7 cellular contexts compared by ENCODE assay signal in genomic region chr5:150700600-150701377, GRCh38. TPM values are rescaled to one million over a fixed set of nuclear protein-coding genes. Genes with fewer than 3 reads are reported as not detected.
DNase-seq lines count a peak whose midpoint lies in the region; ATAC-seq and TF ChIP-seq lines count a peak whose summit lies in the region.

TSS of gene RBM22 (minus strand) at chr5:150701062. CDS start at chr5:150700985, 77 bp downstream.

- WGBS in hepatocyte (ENCODE audit: low lambda C conversion rate, missing lambda C conversion rate): under 1% methylated on average over 52 of the region's 59 CpGs

- H3K27me3 ChIP-seq in hepatocyte: no peaks in the 10 kb centered on the region

- H3K27ac Mint-ChIP-seq in T-helper 2 cell treated with Interferon-gamma antibody and Interleukin-4, amounts not matched to agents 5 μg/mL and 100 μg/mL, for 36 hours: no peak within 1 kb of the TSS

- H3K4me1 ChIP-seq in hepatocyte (ENCODE audit: insufficient read depth): peaks cover 11% of the 10 kb centered on the region

- in situ Hi-C loops in astrocyte of the cerebellum (cut with HindIII; ENCODE audit: low sequenced_read_pairs): loop anchor here (5.0 kb wide), 1 partner anchor 143 kb away; no protein-coding TSS in a partner anchor

- H2AFZ ChIP-seq in hepatocyte: peak within 1 kb of the TSS; percentile 87

- peak; percentile 57 for DNase-seq in NCI-H187 treated with DMSO at 0.1 percent for 48 hours (lab: John Stamatoyannopoulos, UW)
- DNase-seq in T-helper 2 cell treated with Interferon-gamma antibody and Interleukin-4, amounts not matched to agents 5 μg/mL and 100 μg/mL, for 36 hours (ENCODE audit: low spot score): peak; percentile 90
- peak; percentile 74 for DNase-seq in astrocyte of the cerebellum (ENCODE audit: low read depth)
- DNase-seq in hepatocyte (ENCODE audit: low spot score): peak; percentile 95
- peak; percentile 96 for DNase-seq in retina

- H3K9me3 ChIP-seq in hepatocyte (ENCODE audit: low read depth): no peaks in the 10 kb centered on the region

- TF ChIP-seq CTCF in astrocyte of the cerebellum (IDR thresholded peaks at IDR 0.05; ENCODE audit: low read depth, low read length, missing control alignments) (peak; percentile 61), hepatocyte (IDR thresholded peaks at IDR 0.05; ENCODE audit: poor library complexity) (peak; percentile 69)

- peak; percentile 74 for ATAC-seq in GM18499 (IDR thresholded peaks at IDR 0.05; ENCODE audit: insufficient read depth, unreplicated experiment)
- peak; percentile 93 for ATAC-seq in HG02938 (IDR thresholded peaks at IDR 0.05; ENCODE audit: unreplicated experiment)

- H3K9me3 Mint-ChIP-seq in T-helper 2 cell treated with Interferon-gamma antibody and Interleukin-4, amounts not matched to agents 5 μg/mL and 100 μg/mL, for 36 hours: no peaks in the 10 kb centered on the region

- peaks cover 6% of the 10 kb centered on the region for H3K4me1 Mint-ChIP-seq in T-helper 2 cell treated with Interferon-gamma antibody and Interleukin-4, amounts not matched to agents 5 μg/mL and 100 μg/mL, for 36 hours (ENCODE audit: low read depth)

- peak within 1 kb of the TSS; percentile 90 for H3K4me2 ChIP-seq in hepatocyte

- no peaks in the 10 kb centered on the region for H3K9me2 ChIP-seq in hepatocyte (replicated peaks; ENCODE audit: insufficient read depth)

- H3K36me3 ChIP-seq in hepatocyte (replicated peaks; ENCODE audit: insufficient read depth, low read depth): no peaks in the 10 kb centered on the region

- H4K20me1 ChIP-seq in hepatocyte (ENCODE audit: insufficient read depth, poor library complexity, severe bottlenecking): peaks cover 9% of the 10 kb centered on the region

- H3K4me3 Mint-ChIP-seq in T-helper 2 cell treated with Interferon-gamma antibody and Interleukin-4, amounts not matched to agents 5 μg/mL and 100 μg/mL, for 36 hours: no peak within 1 kb of the TSS

- H3K4me3 ChIP-seq in astrocyte of the cerebellum (ENCODE audit: low read depth, low read length) (peak within 1 kb of the TSS; percentile 96), hepatocyte (peak within 1 kb of the TSS; percentile 92)

- no peaks in the 10 kb centered on the region for H3K27me3 Mint-ChIP-seq in T-helper 2 cell treated with Interferon-gamma antibody and Interleukin-4, amounts not matched to agents 5 μg/mL and 100 μg/mL, for 36 hours (ENCODE audit: low read depth)

- H3K27ac ChIP-seq in hepatocyte: peak within 1 kb of the TSS; percentile 97

- H3K36me3 Mint-ChIP-seq in T-helper 2 cell treated with Interferon-gamma antibody and Interleukin-4, amounts not matched to agents 5 μg/mL and 100 μg/mL, for 36 hours (ENCODE audit: low read depth): peaks cover 27% of the 10 kb centered on the region

- peaks cover 31% of the 10 kb centered on the region for H3K79me2 ChIP-seq in hepatocyte

RNA-seq across cellular contexts. Expression of gene RBM22, which starts in this region (rescaled TPM):
- 39.3 and 42.6 TPM in 2 replicates for total RNA-seq in hepatocyte
- 32.9 and 38.6 TPM in 2 replicates for polyA plus RNA-seq in hepatocyte

Comparison
In these comparisons a context has a peak if more than half of its experiments do, and no peak if none do; other contexts are left out.
1. Peak in every context shown above with its lines: DNase-seq, ATAC-seq, H3K4me3 ChIP-seq and H3K27ac ChIP-seq.